ENCODE assay signal across 16 cellular contexts in the genomic region with DNA sequence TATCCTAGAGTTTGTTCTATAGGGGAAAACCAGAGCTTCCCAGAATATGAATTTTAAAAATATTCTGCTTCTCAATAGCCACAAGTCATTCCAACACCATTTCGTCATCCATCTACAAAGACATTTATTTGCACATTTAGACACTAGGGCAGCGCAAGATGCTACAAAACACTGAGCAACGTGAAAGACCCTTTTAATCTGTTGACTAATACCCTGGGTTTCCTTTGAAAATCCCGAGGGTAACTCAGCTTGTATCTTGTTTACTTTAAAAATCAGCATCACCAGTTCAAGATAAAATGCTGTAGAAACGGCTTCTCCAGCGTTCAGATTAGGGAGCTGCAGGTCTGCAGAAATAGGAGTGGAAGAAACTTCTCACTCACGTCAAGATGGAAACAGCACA. TPM values are rescaled to one million over a fixed set of nuclear protein-coding genes. Genes with fewer than 3 reads are reported as not detected.
A peak's percentile ranks its signal among the peaks of the same experiment; 100 is the strongest.
DNase-seq lines count a peak whose midpoint lies in the region; ATAC-seq and TF ChIP-seq lines count a peak whose summit lies in the region.
"Had no signal": no experiment of that assay in that cellular context is flagged by ENCODE, and none has a peak within 500 bp of the region (broad histone marks: within the 10 kb centered on the region; RNA-seq: fewer than 3 reads in every experiment).

No MANE protein-coding gene starts in this region.

- intact Hi-C loops in posterior vena cava (cut with DNase I) (no loop called here), ascending aorta (cut with DNase I) (no loop called here)

- H3K4me1 ChIP-seq in SJSA1 (replicated peaks) (peaks cover 95% of the 10 kb centered on the region), ascending aorta (no peaks in the 10 kb centered on the region)
- H3K4me1 ChIP-seq: BLaER1, Caco-2 had no signal

- H3K27ac ChIP-seq in SJSA1 = peak overlapping the region; percentile 78
- no peak overlapping the region for H3K27ac ChIP-seq in ascending aorta
- H3K27ac ChIP-seq: BLaER1 had no signal

- H3K36me3 ChIP-seq in SJSA1 = peaks cover 29% of the 10 kb centered on the region
- H3K36me3 ChIP-seq in ascending aorta = no peaks in the 10 kb centered on the region
- H3K36me3 ChIP-seq: BLaER1 had no signal

- no peaks in the 10 kb centered on the region for H3K9me3 ChIP-seq in SJSA1 (replicated peaks)
- H3K9me3 ChIP-seq in ascending aorta = no peaks in the 10 kb centered on the region
- H3K9me3 ChIP-seq: BLaER1, Caco-2 had no signal

- TF ChIP-seq CTCF in choroid plexus epithelial cell (conservative IDR thresholded peaks at IDR 0.05; ENCODE audit: low read depth, low read length) (no peak), ascending aorta (IDR thresholded peaks at IDR 0.05) (no peak)

- DNase-seq in HCEC 1CT = peak; percentile 18
- peak; percentile 55 to 72 for DNase-seq in SJSA1 (ENCODE audit: low read depth in 1 of 2, low spot score in 2 of 2)
- DNase-seq in choroid plexus epithelial cell (ENCODE audit: low read depth) = peak; percentile 29
- peak; percentile 2 for DNase-seq in posterior vena cava (ENCODE audit: low spot score)
- DNase-seq in ascending aorta (ENCODE audit: low spot score in 2 of 2) = no peak
- DNase-seq: 8988T; AML-193; Caco-2; CD8-positive, alpha-beta memory T cell; DND-41; GF-D8; GOT3; H9 had no signal

- ATAC-seq in HG02981 (IDR thresholded peaks at IDR 0.05; ENCODE audit: unreplicated experiment) (no peak), HG03460 (IDR thresholded peaks at IDR 0.05; ENCODE audit: unreplicated experiment) (no peak)

- H3K4me3 ChIP-seq in SJSA1 = no peak overlapping the region
- no peak overlapping the region for H3K4me3 ChIP-seq in choroid plexus epithelial cell (ENCODE audit: low read depth, low read length)
- H3K4me3 ChIP-seq in ascending aorta = no peak overlapping the region
- H3K4me3 ChIP-seq: BLaER1 had no signal

- H3K27me3 ChIP-seq in SJSA1 (replicated peaks) (no peaks in the 10 kb centered on the region), ascending aorta (no peaks in the 10 kb centered on the region)
- H3K27me3 ChIP-seq: BLaER1 had no signal

RNA-seq across cellular contexts. Expression of a gene that starts 13.5 kb away (rescaled TPM):
- 36.0 and 43.8 TPM in 2 replicates for total RNA-seq in SJSA1 (2014; rRNA removed; shearing (Covaris generic))
- total RNA-seq in posterior vena cava (10 to 100 TPM; 28.5 to 40.9 TPM), ascending aorta (8.5 TPM)
- total RNA-seq: Caco-2 had no signal

Comparison
In these comparisons a context has a peak if more than half of its experiments do, and no peak if none do; other contexts are left out.
1. DNase-seq: peak in HCEC 1CT (single experiment), SJSA1 (2 of 2), choroid plexus epithelial cell (single experiment) and posterior vena cava (single experiment); none in ascending aorta (0 of 2).